Comparison of ENCODE assay signal across 31 cellular contexts in genomic region chr3:81872566-81872965, GRCh38.
"Had no signal": no experiment of that assay in that cellular context is flagged by ENCODE, and none has a peak within 500 bp of the region (broad histone marks: within the 10 kb centered on the region; RNA-seq: fewer than 3 reads in every experiment).

No MANE protein-coding gene starts in this region.

- DNase-seq: activated CD4-positive, alpha-beta memory T cell treated with anti-CD3 and anti-CD28 coated beads, Interleukin-2, amount 10 ng/mL, durations not matched to agents 7 days and 5 days; activated CD4-positive, alpha-beta T cell treated with anti-CD3 and anti-CD28 coated beads for 4 hours; activated CD4-positive, alpha-beta T cell treated with anti-CD3 and anti-CD28 coated beads, Interleukin-2, amount 10 ng/mL, durations not matched to agents 7 days and 5 days; activated CD4-positive, alpha-beta T cell treated with anti-CD3 and anti-CD28 coated beads, Interleukin-2, amount 50 U/mL, for 4 hours; activated CD4-positive, CD25-positive, alpha-beta regulatory T cell; activated CD4-positive, CD25-positive, alpha-beta regulatory T cell treated with anti-CD3 and anti-CD28 coated beads, Interleukin-2, amount 50 U/mL, for 72 hours; activated CD8-positive, alpha-beta memory T cell treated with anti-CD3 and anti-CD28 coated beads, Interleukin-2, amount 50 U/mL, for 48 hours; activated gamma-delta T cell treated with Interleukin-2 at 50 U/mL for 16 hours; activated naive CD4-positive, alpha-beta T cell treated with anti-CD3 and anti-CD28 coated beads, Interleukin-2, amount 50 U/mL, for 16 hours; activated naive CD4-positive, alpha-beta T cell treated with Interleukin-2 at 50 U/mL for 16 hours; activated T-cell treated with anti-CD3 and anti-CD28 coated beads for 4 hours; activated T-cell treated with anti-CD3 and anti-CD28 coated beads, Interleukin-2, amount 50 U/mL, for 24 hours; activated T-cell treated with anti-CD3 and anti-CD28 coated beads, Interleukin-2, amount 50 U/mL, for 72 hours; adrenal gland; amygdala; aorta; body of pancreas; caudate nucleus; colonic mucosa; dorsolateral prefrontal cortex; effector memory CD4-positive, alpha-beta T cell; endodermal cell; erythroblast; foreskin melanocyte; heart right ventricle; T-helper 2 cell had no signal

- H3K4me2 ChIP-seq: hepatocyte had no signal

- H3K4me3 Mint-ChIP-seq: activated CD4-positive, alpha-beta memory T cell treated with anti-CD3 and anti-CD28 coated beads, Interleukin-2, amount 10 ng/mL, durations not matched to agents 7 days and 5 days; activated CD4-positive, alpha-beta T cell treated with anti-CD3 and anti-CD28 coated beads, Interleukin-2, amount 10 ng/mL, durations not matched to agents 7 days and 5 days; activated naive CD8-positive, alpha-beta T cell; activated T-cell treated with anti-CD3 and anti-CD28 coated beads, Interleukin-2, amount 50 U/mL, for 24 hours; activated T-cell treated with anti-CD3 and anti-CD28 coated beads, Interleukin-2, amount 50 U/mL, for 72 hours; dendritic cell treated with granulocyte-macrophage colony-stimulating factor and Interleukin-4, amounts not matched to agents 40 ng/mL and 50 ng/mL, for 4 days; endodermal cell had no signal

- H3K4me1 Mint-ChIP-seq: activated CD4-positive, alpha-beta memory T cell treated with anti-CD3 and anti-CD28 coated beads, Interleukin-2, amount 10 ng/mL, durations not matched to agents 7 days and 5 days; activated CD4-positive, alpha-beta T cell treated with anti-CD3 and anti-CD28 coated beads, Interleukin-2, amount 10 ng/mL, durations not matched to agents 7 days and 5 days; endodermal cell had no signal

- H3K27me3 Mint-ChIP-seq: activated CD4-positive, alpha-beta memory T cell treated with anti-CD3 and anti-CD28 coated beads, Interleukin-2, amount 10 ng/mL, durations not matched to agents 7 days and 5 days; activated CD4-positive, alpha-beta T cell treated with anti-CD3 and anti-CD28 coated beads, Interleukin-2, amount 10 ng/mL, durations not matched to agents 7 days and 5 days; dendritic cell treated with granulocyte-macrophage colony-stimulating factor and Interleukin-4, amounts not matched to agents 40 ng/mL and 50 ng/mL, for 4 days had no signal

- H3K36me3 ChIP-seq: adrenal gland, colonic mucosa, esophagus muscularis mucosa, gastroesophageal sphincter, heart right ventricle had no signal

- H2AFZ ChIP-seq: hepatocyte had no signal

- H3K4me3 ChIP-seq: adrenal gland, body of pancreas, colonic mucosa, dorsolateral prefrontal cortex, esophagus muscularis mucosa, gastroesophageal sphincter, heart right ventricle, hepatocyte had no signal

- ATAC-seq: activated T-cell treated with anti-CD3 and anti-CD28 coated beads, Interleukin-2, amount 50 U/mL, for 72 hours; body of pancreas; gastroesophageal sphincter; heart right ventricle had no signal

- H3K9me3 ChIP-seq: adrenal gland, body of pancreas, colonic mucosa, esophagus muscularis mucosa, gastroesophageal sphincter had no signal

- H3K9me3 Mint-ChIP-seq: dendritic cell treated with granulocyte-macrophage colony-stimulating factor and Interleukin-4, amounts not matched to agents 40 ng/mL and 50 ng/mL, for 4 days had no signal

- H3K27ac Mint-ChIP-seq: activated CD4-positive, alpha-beta memory T cell treated with anti-CD3 and anti-CD28 coated beads, Interleukin-2, amount 10 ng/mL, durations not matched to agents 7 days and 5 days; activated CD4-positive, alpha-beta T cell treated with anti-CD3 and anti-CD28 coated beads, Interleukin-2, amount 10 ng/mL, durations not matched to agents 7 days and 5 days; activated naive CD8-positive, alpha-beta T cell; activated T-cell treated with anti-CD3 and anti-CD28 coated beads, Interleukin-2, amount 50 U/mL, for 24 hours; activated T-cell treated with anti-CD3 and anti-CD28 coated beads, Interleukin-2, amount 50 U/mL, for 72 hours; dendritic cell treated with granulocyte-macrophage colony-stimulating factor and Interleukin-4, amounts not matched to agents 40 ng/mL and 50 ng/mL, for 4 days; endodermal cell had no signal

- H3K36me3 Mint-ChIP-seq: activated naive CD8-positive, alpha-beta T cell had no signal

- H3K27me3 ChIP-seq: adrenal gland, body of pancreas, colonic mucosa, dorsolateral prefrontal cortex, esophagus muscularis mucosa, gastroesophageal sphincter, heart right ventricle, hepatocyte had no signal

- H3K27ac ChIP-seq: adrenal gland, body of pancreas, colonic mucosa, dorsolateral prefrontal cortex, esophagus muscularis mucosa, gastroesophageal sphincter, heart right ventricle, hepatocyte had no signal

- H3K4me1 ChIP-seq: adrenal gland, body of pancreas, colonic mucosa, esophagus muscularis mucosa, gastroesophageal sphincter had no signal

- H3K79me2 ChIP-seq: hepatocyte had no signal
